ENCODE assay signal across 1 cellular context in genomic region chr14:24959791-24960331, GRCh38.
TF ChIP-seq lines count a peak whose summit lies in the region.

No MANE protein-coding gene starts in this region.

TF ChIP-seq in HepG2, 621 proteins besides CTCF, POLR2A, EP300 and RAD21 (continued from another document and continues in another):
- TF ChIP-seq HNF4G (IDR thresholded peaks at IDR 0.05; ENCODE audit: borderline replicate concordance, low read depth, low read length): peak; percentile 99
- peak; percentile 91 for TF ChIP-seq HNF4G (CRISPR knock-in tag; IDR thresholded peaks at IDR 0.05; ENCODE audit: borderline replicate concordance, low read depth)
- TF ChIP-seq NCOR1 (IDR thresholded peaks at IDR 0.05; ENCODE audit: borderline replicate concordance, low read length): peak; percentile 82
- no peak for TF ChIP-seq PRPF4 (IDR thresholded peaks at IDR 0.05; ENCODE audit: low read depth, low read length, poor library complexity, severe bottlenecking)
- TF ChIP-seq, protein P1, sequence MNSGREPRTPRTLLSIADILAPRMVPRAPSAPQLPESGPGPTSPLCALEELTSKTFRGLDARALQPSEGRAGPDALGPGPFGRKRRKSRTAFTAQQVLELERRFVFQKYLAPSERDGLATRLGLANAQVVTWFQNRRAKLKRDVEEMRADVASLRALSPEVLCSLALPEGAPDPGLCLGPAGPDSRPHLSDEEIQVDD (CRISPR knock-in tag; IDR thresholded peaks at IDR 0.05; ENCODE audit: borderline replicate concordance): no peak
- no peak for TF ChIP-seq ZNF274 (CRISPR knock-in tag; IDR thresholded peaks at IDR 0.05)
- TF ChIP-seq MTA3 (CRISPR knock-in tag; IDR thresholded peaks at IDR 0.05): no peak
- no peak; the same call in 1 of the 2 replicates for TF ChIP-seq ZMYM2 (CRISPR knock-in tag; IDR thresholded peaks at IDR 0.05)
- TF ChIP-seq ZNF687 (CRISPR knock-in tag; IDR thresholded peaks at IDR 0.05): no peak
- TF ChIP-seq ZNF431 (CRISPR knock-in tag; IDR thresholded peaks at IDR 0.05; ENCODE audit: borderline replicate concordance, low read depth): no peak
- TF ChIP-seq ZNF605 (CRISPR knock-in tag; IDR thresholded peaks at IDR 0.05): no peak
- TF ChIP-seq SP2 (CRISPR knock-in tag; IDR thresholded peaks at IDR 0.05): no peak
- no peak; the same call in 1 of the 2 replicates for TF ChIP-seq MED1 (CRISPR knock-in tag; IDR thresholded peaks at IDR 0.05)
- no peak for TF ChIP-seq SRY (CRISPR knock-in tag; IDR thresholded peaks at IDR 0.05)
- TF ChIP-seq CENPX (CRISPR knock-in tag; IDR thresholded peaks at IDR 0.05): no peak
- TF ChIP-seq RAD51 (IDR thresholded peaks at IDR 0.05; ENCODE audit: borderline replicate concordance): no peak
- TF ChIP-seq, protein P2, sequence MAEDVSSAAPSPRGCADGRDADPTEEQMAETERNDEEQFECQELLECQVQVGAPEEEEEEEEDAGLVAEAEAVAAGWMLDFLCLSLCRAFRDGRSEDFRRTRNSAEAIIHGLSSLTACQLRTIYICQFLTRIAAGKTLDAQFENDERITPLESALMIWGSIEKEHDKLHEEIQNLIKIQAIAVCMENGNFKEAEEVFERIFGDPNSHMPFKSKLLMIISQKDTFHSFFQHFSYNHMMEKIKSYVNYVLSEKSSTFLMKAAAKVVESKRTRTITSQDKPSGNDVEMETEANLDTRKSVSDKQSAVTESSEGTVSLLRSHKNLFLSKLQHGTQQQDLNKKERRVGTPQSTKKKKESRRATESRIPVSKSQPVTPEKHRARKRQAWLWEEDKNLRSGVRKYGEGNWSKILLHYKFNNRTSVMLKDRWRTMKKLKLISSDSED (CRISPR knock-in tag; IDR thresholded peaks at IDR 0.05): no peak
- TF ChIP-seq GATAD2A (CRISPR knock-in tag; IDR thresholded peaks at IDR 0.05): peak; percentile 88
- TF ChIP-seq ZNF343 (CRISPR knock-in tag; IDR thresholded peaks at IDR 0.05): no peak
- TF ChIP-seq ARNT2 (CRISPR knock-in tag; IDR thresholded peaks at IDR 0.05; ENCODE audit: low read depth): no peak
- TF ChIP-seq ZNF329 (CRISPR knock-in tag; IDR thresholded peaks at IDR 0.05; ENCODE audit: low read depth): no peak
- no peak for TF ChIP-seq YY1 (IDR thresholded peaks at IDR 0.05; ENCODE audit: insufficient read depth, insufficient replicate concordance, low read depth, low read length)
- peak; percentile 40; the same call in 1 of the 2 replicates for TF ChIP-seq ZNF331 (CRISPR knock-in tag; IDR thresholded peaks at IDR 0.05)
- no peak for TF ChIP-seq KLF15 (CRISPR knock-in tag; IDR thresholded peaks at IDR 0.05; ENCODE audit: borderline replicate concordance)
- TF ChIP-seq ZNF121 (CRISPR knock-in tag; IDR thresholded peaks at IDR 0.05): no peak
- TF ChIP-seq, protein P3, sequence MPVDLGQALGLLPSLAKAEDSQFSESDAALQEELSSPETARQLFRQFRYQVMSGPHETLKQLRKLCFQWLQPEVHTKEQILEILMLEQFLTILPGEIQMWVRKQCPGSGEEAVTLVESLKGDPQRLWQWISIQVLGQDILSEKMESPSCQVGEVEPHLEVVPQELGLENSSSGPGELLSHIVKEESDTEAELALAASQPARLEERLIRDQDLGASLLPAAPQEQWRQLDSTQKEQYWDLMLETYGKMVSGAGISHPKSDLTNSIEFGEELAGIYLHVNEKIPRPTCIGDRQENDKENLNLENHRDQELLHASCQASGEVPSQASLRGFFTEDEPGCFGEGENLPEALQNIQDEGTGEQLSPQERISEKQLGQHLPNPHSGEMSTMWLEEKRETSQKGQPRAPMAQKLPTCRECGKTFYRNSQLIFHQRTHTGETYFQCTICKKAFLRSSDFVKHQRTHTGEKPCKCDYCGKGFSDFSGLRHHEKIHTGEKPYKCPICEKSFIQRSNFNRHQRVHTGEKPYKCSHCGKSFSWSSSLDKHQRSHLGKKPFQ (CRISPR knock-in tag; IDR thresholded peaks at IDR 0.05; ENCODE audit: insufficient replicate concordance): no peak
- TF ChIP-seq FOXM1 (CRISPR knock-in tag; IDR thresholded peaks at IDR 0.05): no peak
- TF ChIP-seq MZF1 (CRISPR knock-in tag; IDR thresholded peaks at IDR 0.05; ENCODE audit: borderline replicate concordance): 0 out of 2 replicates have a peak, but pooled peaks have one; percentile 41
- no peak for TF ChIP-seq KLF6 (CRISPR knock-in tag; IDR thresholded peaks at IDR 0.05)
- no peak for TF ChIP-seq ISX (CRISPR knock-in tag; conservative IDR thresholded peaks at IDR 0.05)
- no peak for TF ChIP-seq SKIL (CRISPR knock-in tag; IDR thresholded peaks at IDR 0.05; ENCODE audit: borderline replicate concordance)
- no peak for TF ChIP-seq ZNF776 (CRISPR knock-in tag; IDR thresholded peaks at IDR 0.05)
- no peak for TF ChIP-seq ZNF333 (CRISPR knock-in tag; IDR thresholded peaks at IDR 0.05; ENCODE audit: borderline replicate concordance)
- TF ChIP-seq, protein P4, sequence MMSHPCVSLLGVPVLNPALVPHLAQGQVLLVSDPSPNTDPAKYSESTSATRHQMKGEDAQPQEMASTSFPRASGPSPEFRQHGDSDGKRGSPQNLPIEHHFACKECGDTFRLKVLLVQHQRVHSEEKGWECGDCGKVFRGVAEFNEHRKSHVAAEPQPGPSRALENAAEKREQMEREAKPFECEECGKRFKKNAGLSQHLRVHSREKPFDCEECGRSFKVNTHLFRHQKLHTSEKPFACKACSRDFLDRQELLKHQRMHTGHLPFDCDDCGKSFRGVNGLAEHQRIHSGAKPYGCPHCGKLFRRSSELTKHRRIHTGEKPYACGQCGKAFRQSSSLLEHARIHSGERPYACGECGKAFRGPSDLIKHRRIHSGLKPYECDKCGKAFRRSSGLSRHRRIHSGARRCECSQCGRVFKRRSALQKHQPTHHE (CRISPR knock-in tag; IDR thresholded peaks at IDR 0.05; ENCODE audit: borderline replicate concordance): no peak
- TF ChIP-seq ZNF562 (CRISPR knock-in tag; IDR thresholded peaks at IDR 0.05; ENCODE audit: borderline replicate concordance): no peak
- no peak for TF ChIP-seq ZBTB39 (CRISPR knock-in tag; IDR thresholded peaks at IDR 0.05)
- TF ChIP-seq ZKSCAN5 (CRISPR knock-in tag; IDR thresholded peaks at IDR 0.05): no peak
- TF ChIP-seq NR2F1 (CRISPR knock-in tag; IDR thresholded peaks at IDR 0.05): 0 out of 4 replicates have a peak, but pooled peaks of 1 of the 2 experiments have one; percentile 29
- TF ChIP-seq DRAP1 (CRISPR knock-in tag; IDR thresholded peaks at IDR 0.05): no peak
- no peak for TF ChIP-seq KDM1A (CRISPR knock-in tag; IDR thresholded peaks at IDR 0.05)
- no peak for TF ChIP-seq SRSF4 (IDR thresholded peaks at IDR 0.05; ENCODE audit: low read depth, low read length, poor library complexity, severe bottlenecking)
- TF ChIP-seq ATRX (CRISPR knock-in tag; IDR thresholded peaks at IDR 0.05; ENCODE audit: borderline replicate concordance): no peak
- 0 out of 4 replicates have a peak, but pooled peaks of 1 of the 2 experiments have one; percentile 25 for TF ChIP-seq KLF16 (CRISPR knock-in tag; IDR thresholded peaks at IDR 0.05)
- TF ChIP-seq ESRRA (CRISPR knock-in tag; IDR thresholded peaks at IDR 0.05; ENCODE audit: low read depth): no peak
- no peak for TF ChIP-seq ZNF629 (CRISPR knock-in tag; conservative IDR thresholded peaks at IDR 0.05)
- TF ChIP-seq MLX (CRISPR knock-in tag; IDR thresholded peaks at IDR 0.05): no peak
- no peak for TF ChIP-seq ZNF362 (CRISPR knock-in tag; IDR thresholded peaks at IDR 0.05; ENCODE audit: borderline replicate concordance)
- no peak for TF ChIP-seq FOSL1 (CRISPR knock-in tag; IDR thresholded peaks at IDR 0.05; ENCODE audit: borderline replicate concordance)
